Comparison of ENCODE assay signal across 8 cellular contexts in genomic region chr17:47830991-47831933, GRCh38. TPM values are rescaled to one million over a fixed set of nuclear protein-coding genes. Genes with fewer than 3 reads are reported as not detected.
DNase-seq lines count a peak whose midpoint lies in the region; ATAC-seq and TF ChIP-seq lines count a peak whose summit lies in the region.

TSS of gene LRRC46 (plus strand) at chr17:47831670. CDS start at chr17:47831990, 320 bp downstream.
TSS of gene MRPL10 (minus strand) at chr17:47831541. CDS start at chr17:47831511, 30 bp downstream.

- TF ChIP-seq CTCF in GM12875 (IDR thresholded peaks at IDR 0.05; ENCODE audit: borderline replicate concordance, insufficient read depth, low read depth, low read length) (peak; percentile 21; the same call in 1 of the 2 replicates), heart right ventricle (IDR thresholded peaks at IDR 0.05) (peak in 2 of 9 donors; percentile 12 to 17), upper lobe of right lung (IDR thresholded peaks at IDR 0.05) (no peak)

- H3K9me3 ChIP-seq in adipocyte (ENCODE audit: control insufficient read depth, low read length) = no peaks in the 10 kb centered on the region
- H3K9me3 ChIP-seq in heart right ventricle = no peaks in the 10 kb centered on the region
- H3K9me3 ChIP-seq in upper lobe of right lung = no peaks in the 10 kb centered on the region

- WGBS in heart right ventricle, 2 donors = 1% methylated on average over 34 to 42 of the region's 42 CpGs

- H3K4me1 ChIP-seq in adipocyte (ENCODE audit: control insufficient read depth, insufficient read depth, low read length) (peaks cover 28% of the 10 kb centered on the region), heart right ventricle (peaks cover 8 to 48% (median 33%) of the 10 kb centered on the region in 9 donors), upper lobe of right lung (peaks cover 23% of the 10 kb centered on the region)

- H3K36me3 ChIP-seq in adipocyte (ENCODE audit: control insufficient read depth, insufficient read depth, low read length, severe bottlenecking) (peaks cover 41% of the 10 kb centered on the region), heart right ventricle (peaks cover 0 to 37% (median 24%) of the 10 kb centered on the region in 9 donors), upper lobe of right lung (peaks cover 35% of the 10 kb centered on the region)

- peak within 1 kb of the TSS; percentile 65 for H3K4me3 ChIP-seq in GM12875 (ENCODE audit: low read depth, low read length)
- peak within 1 kb of the TSS; percentile 97 for H3K4me3 ChIP-seq in adipocyte (ENCODE audit: low read length)
- peak within 1 kb of the TSS; percentile 53 to 93 (median 75) for H3K4me3 ChIP-seq in heart right ventricle
- peak within 1 kb of the TSS; percentile 77 for H3K4me3 ChIP-seq in upper lobe of right lung

- peak within 1 kb of the TSS; percentile 94 for H3K9ac ChIP-seq in adipocyte (ENCODE audit: low read length)

- DNase-seq in NCI-H1417 treated with DMSO at 0.1 percent for 48 hours (lab: John Stamatoyannopoulos, UW) (peak; percentile 66), SW 1271 (lab: John Stamatoyannopoulos, UW) (peak; percentile 61 to 94), adipocyte (ENCODE audit: low read depth) (peak; percentile 98), heart right ventricle (peak; percentile 93 to 94), posterior cingulate gyrus (peak; percentile 85 to 98 (median 90)), upper lobe of right lung (peak; percentile 97)

- intact Hi-C loops in heart right ventricle (cut with DNase I) = loop anchor here in 1 of 10 donors (10.0 kb wide), 1 partner anchor 274 kb away; the partner anchor contains the start of genes CBX1 and SNX11
- intact Hi-C loops in posterior cingulate gyrus (cut with DNase I) = no loop called here
- intact Hi-C loops in upper lobe of right lung (cut with DNase I) = no loop called here

- H3K27me3 ChIP-seq in adipocyte (replicated peaks; ENCODE audit: control insufficient read depth, insufficient read depth, low read length) (no peaks in the 10 kb centered on the region), heart right ventricle (no peaks in the 10 kb centered on the region), upper lobe of right lung (no peaks in the 10 kb centered on the region)

- H3K27ac ChIP-seq in heart right ventricle (peak within 1 kb of the TSS in 9 of 10 donors; percentile 28 to 90 (median 74)), upper lobe of right lung (peak within 1 kb of the TSS; percentile 81)

- ATAC-seq in HG02763 (IDR thresholded peaks at IDR 0.05; ENCODE audit: unreplicated experiment) (peak; percentile 87), heart right ventricle (peak; percentile 93 to 98 (median 97)), upper lobe of right lung (peak; percentile 98)

RNA-seq across cellular contexts. Expression of gene LRRC46, which starts in this region (rescaled TPM):
- total RNA-seq in heart right ventricle (under 1 TPM in 7 of 10 donors, not detected in 3; 0.14 to 0.53 (median 0.34) TPM), upper lobe of right lung (1.1 TPM)
- polyA plus RNA-seq in heart right ventricle = under 1 TPM; 0.19 to 0.95 TPM

RNA-seq across cellular contexts. Expression of gene MRPL10, which starts in this region (rescaled TPM):
- total RNA-seq in heart right ventricle = 10 to 100 TPM; 44.8 to 72.3 (median 62.9) TPM
- 10 to 100 TPM; 44.2 to 63.6 TPM for polyA plus RNA-seq in heart right ventricle
- total RNA-seq in upper lobe of right lung = 29.2 TPM

Comparison
In these comparisons a context has a peak if more than half of its experiments do, and no peak if none do; other contexts are left out.
1. Peak in every context shown above with its lines: DNase-seq, ATAC-seq, H3K4me3 ChIP-seq and H3K27ac ChIP-seq.